In the genomic region with DNA sequence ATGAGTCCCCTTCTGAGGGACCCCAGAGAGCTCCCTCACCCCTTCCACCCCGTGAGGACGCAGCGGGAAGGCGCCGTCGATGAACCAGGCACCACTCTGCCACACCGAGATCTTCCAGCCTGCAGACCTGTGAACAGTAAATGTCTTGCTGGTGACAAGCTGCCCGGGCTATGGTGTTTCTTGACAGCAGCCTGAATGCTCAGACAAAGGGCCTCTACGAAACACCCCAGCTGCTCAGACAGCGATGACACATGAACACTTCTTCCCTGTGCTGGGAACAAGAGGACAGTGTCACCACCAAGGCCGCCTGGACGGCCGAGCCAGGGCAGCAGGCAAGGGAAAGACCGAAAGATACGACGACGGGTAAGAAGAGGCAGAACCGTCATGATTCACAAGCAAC, we compare ENCODE assay signal across 21 cellular contexts. TPM values are rescaled to one million over a fixed set of nuclear protein-coding genes. Genes with fewer than 3 reads are reported as not detected.
A peak's percentile ranks its signal among the peaks of the same experiment; 100 is the strongest.
DNase-seq lines count a peak whose midpoint lies in the region; ATAC-seq, FAIRE-seq and TF ChIP-seq lines count a peak whose summit lies in the region.
"Had no signal": no experiment of that assay in that cellular context is flagged by ENCODE, and none has a peak within 500 bp of the region (broad histone marks: within the 10 kb centered on the region; RNA-seq: fewer than 3 reads in every experiment).

No MANE protein-coding gene starts in this region.

- no peaks in the 10 kb centered on the region for H3K79me2 ChIP-seq in endothelial cell of umbilical vein (ENCODE audit: control insufficient read depth, insufficient read depth, low read length)

- no peak for ATAC-seq in CD8-positive, alpha-beta T cell
- ATAC-seq: PC-3 had no signal

- no peaks in the 10 kb centered on the region for H3K27me3 ChIP-seq in endothelial cell of umbilical vein (ENCODE audit: control insufficient read depth in 2 of 2, insufficient read depth in 2 of 2, low read length in 2 of 2)
- no peaks in the 10 kb centered on the region for H3K27me3 ChIP-seq in Peyer's patch
- H3K27me3 ChIP-seq in A673 (replicated peaks; ENCODE audit: insufficient read depth, low read depth, low read length, poor library complexity), result no peaks in the 10 kb centered on the region
- H3K27me3 ChIP-seq in CD8-positive, alpha-beta T cell (ENCODE audit: insufficient read depth, low read length), result no peaks in the 10 kb centered on the region

- no peak for TF ChIP-seq POLR2A in endothelial cell of umbilical vein (IDR thresholded peaks at IDR 0.05; ENCODE audit: low read depth, low read length)
- no peak for TF ChIP-seq POLR2A in Peyer's patch (IDR thresholded peaks at IDR 0.05)

- H3K9me3 Mint-ChIP-seq in osteocyte (ENCODE audit: unreplicated experiment), result no peaks in the 10 kb centered on the region
- H3K9me3 Mint-ChIP-seq in CD8-positive, alpha-beta T cell, result no peaks in the 10 kb centered on the region
- H3K9me3 Mint-ChIP-seq: activated naive CD8-positive, alpha-beta T cell treated with anti-CD3 and anti-CD28 coated beads for 36 hours; CD4-positive, alpha-beta T cell; central memory CD8-positive, alpha-beta T cell; memory B cell had no signal

- peak; percentile 18 for FAIRE-seq in endothelial cell of umbilical vein (lab: Jason Lieb, UNC)
- FAIRE-seq in kidney (lab: Jason Lieb, UNC), result no peak
- FAIRE-seq: urothelium cell line had no signal

- BruUV-seq in endothelial cell of umbilical vein (replicated peaks; lab: Mats Ljungman, UMichigan), result no TSS peak
- BruUV-seq in A673 (replicated peaks; lab: Mats Ljungman, UMichigan), result no TSS peak

- H3K4me3 ChIP-seq in endothelial cell of umbilical vein (replicated peaks in 1 of 3; ENCODE audit: insufficient read depth in 1 of 3, low read depth in 1 of 3, low read length in 3 of 3), result no peak overlapping the region
- H3K4me3 ChIP-seq in kidney (ENCODE audit: low read length in 2 of 2), result no peak overlapping the region
- H3K4me3 ChIP-seq in Peyer's patch, result no peak overlapping the region
- no peak overlapping the region for H3K4me3 ChIP-seq in A673 (ENCODE audit: low read depth, low read length, poor library complexity, severe bottlenecking)
- no peak overlapping the region for H3K4me3 ChIP-seq in CD8-positive, alpha-beta T cell (ENCODE audit: low read depth, low read length)
- H3K4me3 ChIP-seq: SK-N-MC had no signal

- H3K36me3 Mint-ChIP-seq in osteocyte (ENCODE audit: unreplicated experiment), result peaks cover 4% of the 10 kb centered on the region
- peaks cover 25% of the 10 kb centered on the region for H3K36me3 Mint-ChIP-seq in CD8-positive, alpha-beta T cell

- no peaks in the 10 kb centered on the region for H3K36me3 ChIP-seq in endothelial cell of umbilical vein (ENCODE audit: control insufficient read depth in 2 of 2, extremely low read depth in 1 of 2, insufficient read depth in 2 of 2, low read length in 2 of 2)
- peaks cover 0 to 4% of the 10 kb centered on the region in 2 donors for H3K36me3 ChIP-seq in kidney (ENCODE audit: control insufficient read depth in 1 of 2, insufficient read depth in 2 of 2, low read length in 2 of 2)
- peaks cover 0 to 16% (median 0%) of the 10 kb centered on the region in 3 donors for H3K36me3 ChIP-seq in Peyer's patch
- H3K36me3 ChIP-seq in A673 (ENCODE audit: insufficient read depth, low read length, poor library complexity, severe bottlenecking), result no peaks in the 10 kb centered on the region
- no peaks in the 10 kb centered on the region for H3K36me3 ChIP-seq in CD8-positive, alpha-beta T cell (ENCODE audit: insufficient read depth, low read length)

- H3K4me3 Mint-ChIP-seq in osteocyte (ENCODE audit: unreplicated experiment), result no peak overlapping the region
- H3K4me3 Mint-ChIP-seq in CD8-positive, alpha-beta T cell, result no peak overlapping the region
- H3K4me3 Mint-ChIP-seq: activated naive CD8-positive, alpha-beta T cell treated with anti-CD3 and anti-CD28 coated beads for 36 hours; CD4-positive, alpha-beta T cell; central memory CD8-positive, alpha-beta T cell; memory B cell had no signal

- H3K9me3 ChIP-seq in endothelial cell of umbilical vein (replicated peaks; ENCODE audit: control insufficient read depth, insufficient read depth, low read length), result no peaks in the 10 kb centered on the region
- no peaks in the 10 kb centered on the region for H3K9me3 ChIP-seq in kidney (ENCODE audit: control insufficient read depth in 1 of 2, low read length in 2 of 2)
- no peaks in the 10 kb centered on the region for H3K9me3 ChIP-seq in Peyer's patch
- H3K9me3 ChIP-seq in A673 (ENCODE audit: low read depth, low read length, poor library complexity, severe bottlenecking), result no peaks in the 10 kb centered on the region
- H3K9me3 ChIP-seq in CD8-positive, alpha-beta T cell (ENCODE audit: low read length), result no peaks in the 10 kb centered on the region

- TF ChIP-seq CTCF in endothelial cell of umbilical vein (IDR thresholded peaks at IDR 0.05; ENCODE audit: extremely low read depth in 1 of 2, insufficient read depth in 1 of 2, low read depth in 1 of 2, low read length in 2 of 2), result no peak
- no peak for TF ChIP-seq CTCF in kidney (IDR thresholded peaks at IDR 0.05; ENCODE audit: borderline replicate concordance, extremely low read depth, insufficient read depth)
- TF ChIP-seq CTCF in osteocyte (IDR thresholded peaks at IDR 0.05), result no peak
- TF ChIP-seq CTCF in Peyer's patch (IDR thresholded peaks at IDR 0.05), result no peak
- TF ChIP-seq CTCF in A673 (conservative IDR thresholded peaks at IDR 0.05; ENCODE audit: low read depth, low read length), result no peak
- TF ChIP-seq CTCF in CD8-positive, alpha-beta T cell (IDR thresholded peaks at IDR 0.05), result no peak

- no peak overlapping the region for H3K4me2 ChIP-seq in endothelial cell of umbilical vein (ENCODE audit: insufficient read depth, low read length)

- intact Hi-C loops in endothelial cell of umbilical vein (cut with micrococcal nuclease), result no loop called here
- intact Hi-C loops in kidney (cut with DNase I), result no loop called here
- intact Hi-C loops in A673 (cut with micrococcal nuclease; ENCODE audit: unreplicated experiment), result no loop called here
- intact Hi-C loops in CD8-positive, alpha-beta T cell (cut with DNase I, micrococcal nuclease), result no loop called here

- H4K20me1 ChIP-seq in endothelial cell of umbilical vein (replicated peaks; ENCODE audit: control insufficient read depth, extremely low read depth, insufficient read depth, low read length), result no peaks in the 10 kb centered on the region

- H3K27ac ChIP-seq in endothelial cell of umbilical vein (ENCODE audit: insufficient read depth, low read depth, low read length), result no peak overlapping the region
- no peak overlapping the region for H3K27ac ChIP-seq in kidney (ENCODE audit: low read depth in 2 of 2, low read length in 2 of 2)
- no peak overlapping the region for H3K27ac ChIP-seq in Peyer's patch
- H3K27ac ChIP-seq in A673 (ENCODE audit: low read depth, low read length, poor library complexity, severe bottlenecking), result no peak overlapping the region
- no peak overlapping the region for H3K27ac ChIP-seq in CD8-positive, alpha-beta T cell (ENCODE audit: low read depth, low read length)
- H3K27ac ChIP-seq: SK-N-MC had no signal

- CTCF ChIA-PET in endothelial cell of umbilical vein (lab: Charles Lee), result no interaction called here
- CTCF ChIA-PET in A673 (lab: Charles Lee), result no interaction called here
- CTCF ChIA-PET in CD8-positive, alpha-beta T cell (lab: Charles Lee), result no interaction called here

- peaks cover 7% of the 10 kb centered on the region for H3K4me1 Mint-ChIP-seq in osteocyte (ENCODE audit: unreplicated experiment)
- H3K4me1 Mint-ChIP-seq in CD8-positive, alpha-beta T cell (ENCODE audit: low read depth), result no peaks in the 10 kb centered on the region
- H3K4me1 Mint-ChIP-seq: activated naive CD8-positive, alpha-beta T cell treated with anti-CD3 and anti-CD28 coated beads for 36 hours had no signal

- H2AFZ ChIP-seq in endothelial cell of umbilical vein (ENCODE audit: low read depth, low read length), result no peak overlapping the region

- dilution Hi-C loops in endothelial cell of umbilical vein (cut with MboI; ENCODE audit: extremely low pct_ligation_motif_present, low sequenced_read_pairs), result no loop called here

- no peaks in the 10 kb centered on the region for H3K9me1 ChIP-seq in endothelial cell of umbilical vein (replicated peaks; ENCODE audit: control insufficient read depth, extremely low read depth, insufficient read depth, low read length)

- H3K27me3 Mint-ChIP-seq in osteocyte (ENCODE audit: unreplicated experiment), result no peaks in the 10 kb centered on the region
- H3K27me3 Mint-ChIP-seq in CD8-positive, alpha-beta T cell (ENCODE audit: low read depth), result no peaks in the 10 kb centered on the region
- H3K27me3 Mint-ChIP-seq: activated naive CD8-positive, alpha-beta T cell treated with anti-CD3 and anti-CD28 coated beads for 36 hours; CD4-positive, alpha-beta T cell; central memory CD8-positive, alpha-beta T cell; memory B cell had no signal

- H3K27ac Mint-ChIP-seq in osteocyte (ENCODE audit: unreplicated experiment), result no peak overlapping the region
- no peak overlapping the region for H3K27ac Mint-ChIP-seq in CD8-positive, alpha-beta T cell
- H3K27ac Mint-ChIP-seq: activated naive CD8-positive, alpha-beta T cell treated with anti-CD3 and anti-CD28 coated beads for 36 hours; CD4-positive, alpha-beta T cell had no signal

- no peak overlapping the region for H3K9ac ChIP-seq in endothelial cell of umbilical vein (replicated peaks; ENCODE audit: extremely low read depth, insufficient read depth, low read length)
- H3K9ac ChIP-seq in kidney (ENCODE audit: low read length in 2 of 2), result no peak overlapping the region

- DNase-seq in C1 segment of cervical spinal cord (lab: John Stamatoyannopoulos, UW) (peak in 8 of 14 donors; percentile 11 to 72 (median 24)), endothelial cell of umbilical vein (ENCODE audit: low read depth, low spot score) (no peak), kidney (peak; percentile 68), osteocyte (ENCODE audit: extremely low spot score, unreplicated experiment) (peak; percentile 78), Peyer's patch (no peak), A673 (ENCODE audit: low spot score) (no peak), DMS 273 treated with DMSO at 0.1 percent for 48 hours (lab: John Stamatoyannopoulos, UW) (no peak)
- no peak for DNase-seq in CD8-positive, alpha-beta T cell
- DNase-seq: ACHN; activated naive CD8-positive, alpha-beta T cell treated with anti-CD3 and anti-CD28 coated beads for 36 hours; activated T-cell treated with anti-CD3 and anti-CD28 coated beads, Interleukin-2, amount 50 U/mL, for 48 hours; CD4-positive, alpha-beta T cell; DND-41; NCI-H2081; NCI-H69; PC-3; stimulated activated naive CD4-positive, alpha-beta T cell treated with Interleukin-2 at 50 U/mL for 16 hours had no signal

- peaks cover 9% of the 10 kb centered on the region for H3K4me1 ChIP-seq in endothelial cell of umbilical vein (ENCODE audit: control insufficient read depth, extremely low read depth, insufficient read depth, low read length)
- H3K4me1 ChIP-seq in kidney (ENCODE audit: control insufficient read depth in 1 of 2, insufficient read depth in 1 of 2, low read depth in 1 of 2, low read length in 2 of 2), result no peaks in the 10 kb centered on the region
- H3K4me1 ChIP-seq in Peyer's patch, result no peaks in the 10 kb centered on the region
- H3K4me1 ChIP-seq in A673 (ENCODE audit: insufficient read depth, low read length, poor library complexity, severe bottlenecking), result no peaks in the 10 kb centered on the region
- no peaks in the 10 kb centered on the region for H3K4me1 ChIP-seq in CD8-positive, alpha-beta T cell (ENCODE audit: insufficient read depth, low read length)

- POLR2A ChIA-PET in endothelial cell of umbilical vein (lab: Charles Lee) (no interaction called here), A673 (lab: Charles Lee; ENCODE audit: low non-redundant PET) (no interaction called here)
- POLR2A ChIA-PET in CD8-positive, alpha-beta T cell (lab: Charles Lee), result no interaction called here

RNA-seq across cellular contexts. Expression of a gene that starts 30.6 kb away (rescaled TPM):
- total RNA-seq in endothelial cell of umbilical vein, result 62.1 and 63.5 TPM in 2 replicates
- 39.1 and 40.4 TPM in 2 replicates for polyA plus RNA-seq in endothelial cell of umbilical vein
- 28.7 and 38.5 TPM in 2 replicates for polyA plus RNA-seq in endothelial cell of umbilical vein (2011; cell fraction: cytosol; rRNA removed)
- polyA plus RNA-seq in endothelial cell of umbilical vein (2011; cell fraction: nucleus; rRNA removed), result 32.2 and 34.8 TPM in 2 replicates
- polyA plus RNA-seq in endothelial cell of umbilical vein (2012), result 27.7 and 38.8 TPM in 2 replicates
- polyA minus RNA-seq in endothelial cell of umbilical vein, result 21.0 and 27.8 TPM in 2 replicates
- polyA minus RNA-seq in endothelial cell of umbilical vein (2011; cell fraction: cytosol; rRNA and poly(A)+ RNA removed), result 17.6 TPM
- 11.4 and 15.5 TPM in 2 replicates for polyA minus RNA-seq in endothelial cell of umbilical vein (2011; cell fraction: nucleus; rRNA and poly(A)+ RNA removed)
- 50.1 TPM for total RNA-seq in kidney
- 61.9 TPM for polyA plus RNA-seq in kidney (ENCODE audit: insufficient read depth, low read depth, low replicate concordance)
- 47.5 and 49.9 TPM in 2 replicates for total RNA-seq in osteocyte
- 10 to 100 TPM; 17.9 to 38.5 (median 30.8) TPM for total RNA-seq in Peyer's patch
- total RNA-seq in A673 (2021), result 82.3 and 85.1 TPM in 2 replicates
- 10 to 100 TPM; 62.2 to 62.5 TPM for total RNA-seq in CD8-positive, alpha-beta T cell

RNA-seq across cellular contexts. Expression of a gene that starts 37.5 kb away (rescaled TPM):
- total RNA-seq in endothelial cell of umbilical vein (29.2 and 33.6 TPM in 2 replicates), kidney (14.4 TPM), osteocyte (28.2 and 32.9 TPM in 2 replicates), Peyer's patch (10 to 100 TPM in 2 of 4 donors, 1 to 10 TPM in 2; 4.0 to 65.2 (median 13.1) TPM), A673 (2021) (43.6 and 46.5 TPM in 2 replicates)
- polyA plus RNA-seq in endothelial cell of umbilical vein (18.9 and 19.1 TPM in 2 replicates), kidney (ENCODE audit: insufficient read depth, low read depth, low replicate concordance) (14.1 TPM)
- 11.3 and 13.8 TPM in 2 replicates for polyA plus RNA-seq in endothelial cell of umbilical vein (2011; cell fraction: cytosol; rRNA removed)
- polyA plus RNA-seq in endothelial cell of umbilical vein (2011; cell fraction: nucleus; rRNA removed), result 59.1 and 61.8 TPM in 2 replicates
- 13.1 and 24.4 TPM in 2 replicates for polyA plus RNA-seq in endothelial cell of umbilical vein (2012)
- 11.5 and 16.0 TPM in 2 replicates for polyA minus RNA-seq in endothelial cell of umbilical vein
- 24.2 TPM for polyA minus RNA-seq in endothelial cell of umbilical vein (2011; cell fraction: cytosol; rRNA and poly(A)+ RNA removed)
- 18.9 and 30.7 TPM in 2 replicates for polyA minus RNA-seq in endothelial cell of umbilical vein (2011; cell fraction: nucleus; rRNA and poly(A)+ RNA removed)
- 10 to 100 TPM; 17.6 to 19.5 TPM for total RNA-seq in CD8-positive, alpha-beta T cell

Comparison
In these comparisons a context has a peak if more than half of its experiments do, and no peak if none do; other contexts are left out.
1. DNase-seq: peak in C1 segment of cervical spinal cord (8 of 14), kidney (single experiment) and osteocyte (single experiment); none in endothelial cell of umbilical vein (single experiment), Peyer's patch (0 of 3), A673 (single experiment), DMS 273 treated with DMSO at 0.1 percent for 48 hours (single experiment) and CD8-positive, alpha-beta T cell (0 of 7).